1 cellular context compared by ENCODE assay signal in the genomic region with DNA sequence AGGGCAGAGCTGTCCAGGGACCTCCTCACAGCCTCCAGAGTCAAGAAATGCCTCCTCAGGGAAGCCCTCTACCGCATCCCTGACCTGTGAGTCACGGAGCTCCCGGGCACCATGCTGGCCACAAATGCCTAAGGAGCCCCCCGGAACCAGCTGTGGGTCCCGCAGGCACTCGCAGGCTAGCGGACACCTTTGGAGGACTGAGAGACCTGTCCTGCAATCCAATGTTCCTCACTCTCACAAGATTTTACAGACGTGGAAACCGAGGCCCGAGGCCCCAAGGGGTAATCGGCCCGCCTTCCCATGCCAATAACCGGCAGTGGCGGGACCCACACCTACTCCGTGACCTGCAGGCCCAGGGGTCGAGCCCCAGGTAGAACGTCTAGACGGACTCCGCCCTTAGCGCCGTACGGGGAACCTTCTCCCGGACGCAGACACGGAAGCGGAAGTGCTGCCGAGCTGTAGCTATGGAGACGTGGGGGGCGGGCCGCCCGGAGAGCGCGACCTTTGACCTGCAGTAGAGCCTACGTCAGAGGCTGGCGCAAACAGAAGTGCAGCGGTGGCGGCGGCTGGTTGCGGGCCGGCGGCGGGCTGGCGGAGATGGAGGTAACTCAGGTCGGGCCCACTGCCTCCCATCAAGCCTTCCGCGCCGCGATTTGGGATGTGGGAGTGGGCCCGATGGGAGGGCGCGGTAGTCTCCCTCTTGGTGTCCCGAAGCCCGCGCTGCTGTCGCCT.
A peak's percentile ranks its signal among the peaks of the same experiment; 100 is the strongest.
TF ChIP-seq lines count a peak whose summit lies in the region.

A gene with protein sequence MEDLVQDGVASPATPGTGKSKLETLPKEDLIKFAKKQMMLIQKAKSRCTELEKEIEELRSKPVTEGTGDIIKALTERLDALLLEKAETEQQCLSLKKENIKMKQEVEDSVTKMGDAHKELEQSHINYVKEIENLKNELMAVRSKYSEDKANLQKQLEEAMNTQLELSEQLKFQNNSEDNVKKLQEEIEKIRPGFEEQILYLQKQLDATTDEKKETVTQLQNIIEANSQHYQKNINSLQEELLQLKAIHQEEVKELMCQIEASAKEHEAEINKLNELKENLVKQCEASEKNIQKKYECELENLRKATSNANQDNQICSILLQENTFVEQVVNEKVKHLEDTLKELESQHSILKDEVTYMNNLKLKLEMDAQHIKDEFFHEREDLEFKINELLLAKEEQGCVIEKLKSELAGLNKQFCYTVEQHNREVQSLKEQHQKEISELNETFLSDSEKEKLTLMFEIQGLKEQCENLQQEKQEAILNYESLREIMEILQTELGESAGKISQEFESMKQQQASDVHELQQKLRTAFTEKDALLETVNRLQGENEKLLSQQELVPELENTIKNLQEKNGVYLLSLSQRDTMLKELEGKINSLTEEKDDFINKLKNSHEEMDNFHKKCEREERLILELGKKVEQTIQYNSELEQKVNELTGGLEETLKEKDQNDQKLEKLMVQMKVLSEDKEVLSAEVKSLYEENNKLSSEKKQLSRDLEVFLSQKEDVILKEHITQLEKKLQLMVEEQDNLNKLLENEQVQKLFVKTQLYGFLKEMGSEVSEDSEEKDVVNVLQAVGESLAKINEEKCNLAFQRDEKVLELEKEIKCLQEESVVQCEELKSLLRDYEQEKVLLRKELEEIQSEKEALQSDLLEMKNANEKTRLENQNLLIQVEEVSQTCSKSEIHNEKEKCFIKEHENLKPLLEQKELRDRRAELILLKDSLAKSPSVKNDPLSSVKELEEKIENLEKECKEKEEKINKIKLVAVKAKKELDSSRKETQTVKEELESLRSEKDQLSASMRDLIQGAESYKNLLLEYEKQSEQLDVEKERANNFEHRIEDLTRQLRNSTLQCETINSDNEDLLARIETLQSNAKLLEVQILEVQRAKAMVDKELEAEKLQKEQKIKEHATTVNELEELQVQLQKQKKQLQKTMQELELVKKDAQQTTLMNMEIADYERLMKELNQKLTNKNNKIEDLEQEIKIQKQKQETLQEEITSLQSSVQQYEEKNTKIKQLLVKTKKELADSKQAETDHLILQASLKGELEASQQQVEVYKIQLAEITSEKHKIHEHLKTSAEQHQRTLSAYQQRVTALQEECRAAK (N-terminal part only) (plus strand): TSS at position 529 of the 732 bp plus-strand sequence. CDS start 69 bp downstream, at position 598.

TF ChIP-seq in HepG2, 621 proteins besides CTCF, POLR2A, EP300 and RAD21 (continued from another document and continues in another):
- TF ChIP-seq, protein P1, sequence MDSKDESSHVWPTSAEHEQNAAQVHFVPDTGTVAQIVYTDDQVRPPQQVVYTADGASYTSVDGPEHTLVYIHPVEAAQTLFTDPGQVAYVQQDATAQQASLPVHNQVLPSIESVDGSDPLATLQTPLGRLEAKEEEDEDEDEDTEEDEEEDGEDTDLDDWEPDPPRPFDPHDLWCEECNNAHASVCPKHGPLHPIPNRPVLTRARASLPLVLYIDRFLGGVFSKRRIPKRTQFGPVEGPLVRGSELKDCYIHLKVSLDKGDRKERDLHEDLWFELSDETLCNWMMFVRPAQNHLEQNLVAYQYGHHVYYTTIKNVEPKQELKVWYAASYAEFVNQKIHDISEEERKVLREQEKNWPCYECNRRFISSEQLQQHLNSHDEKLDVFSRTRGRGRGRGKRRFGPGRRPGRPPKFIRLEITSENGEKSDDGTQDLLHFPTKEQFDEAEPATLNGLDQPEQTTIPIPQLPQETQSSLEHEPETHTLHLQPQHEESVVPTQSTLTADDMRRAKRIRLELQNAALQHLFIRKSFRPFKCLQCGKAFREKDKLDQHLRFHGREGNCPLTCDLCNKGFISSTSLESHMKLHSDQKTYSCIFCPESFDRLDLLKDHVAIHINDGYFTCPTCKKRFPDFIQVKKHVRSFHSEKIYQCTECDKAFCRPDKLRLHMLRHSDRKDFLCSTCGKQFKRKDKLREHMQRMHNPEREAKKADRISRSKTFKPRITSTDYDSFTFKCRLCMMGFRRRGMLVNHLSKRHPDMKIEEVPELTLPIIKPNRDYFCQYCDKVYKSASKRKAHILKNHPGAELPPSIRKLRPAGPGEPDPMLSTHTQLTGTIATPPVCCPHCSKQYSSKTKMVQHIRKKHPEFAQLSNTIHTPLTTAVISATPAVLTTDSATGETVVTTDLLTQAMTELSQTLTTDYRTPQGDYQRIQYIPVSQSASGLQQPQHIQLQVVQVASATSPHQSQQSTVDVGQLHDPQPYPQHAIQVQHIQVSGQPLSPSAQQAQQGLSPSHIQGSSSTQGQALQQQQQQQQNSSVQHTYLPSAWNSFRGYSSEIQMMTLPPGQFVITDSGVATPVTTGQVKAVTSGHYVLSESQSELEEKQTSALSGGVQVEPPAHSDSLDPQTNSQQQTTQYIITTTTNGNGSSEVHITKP (CRISPR knock-in tag; IDR thresholded peaks at IDR 0.05; ENCODE audit: low read depth): peak; percentile 12; the same call in 1 of the 2 replicates
- TF ChIP-seq MTA1 (CRISPR knock-in tag; IDR thresholded peaks at IDR 0.05; ENCODE audit: borderline replicate concordance) (peak; percentile 90; the same call in 1 of the 2 replicates), NBN (conservative IDR thresholded peaks at IDR 0.05) (no peak), KLF16 (CRISPR knock-in tag; IDR thresholded peaks at IDR 0.05) (peak in 1 of 2 experiments; percentile 83; a peak in 2 of 4 replicates), CBFB (CRISPR knock-in tag; IDR thresholded peaks at IDR 0.05) (no peak; the same call in 1 of the 2 replicates), ZNF883 (CRISPR knock-in tag; IDR thresholded peaks at IDR 0.05; ENCODE audit: not compliant biosample characterization) (peak; percentile 84), NCOA1 (CRISPR knock-in tag; IDR thresholded peaks at IDR 0.05) (no peak; the same call in 1 of the 2 replicates), ARID5B (CRISPR knock-in tag; IDR thresholded peaks at IDR 0.05) (peak; percentile 57), ZNF280D (CRISPR knock-in tag; IDR thresholded peaks at IDR 0.05) (peak; percentile 67; the same call in 1 of the 2 replicates), ZNF558 (CRISPR knock-in tag; IDR thresholded peaks at IDR 0.05; ENCODE audit: borderline replicate concordance) (peak; percentile 96; the same call in 1 of the 2 replicates), THAP8 (CRISPR knock-in tag; IDR thresholded peaks at IDR 0.05; ENCODE audit: borderline replicate concordance) (peak; percentile 77; the same call in 1 of the 2 replicates), ELF4 (CRISPR knock-in tag; IDR thresholded peaks at IDR 0.05; ENCODE audit: borderline replicate concordance) (peak; percentile 100), USF2 (IDR thresholded peaks at IDR 0.05; ENCODE audit: low read depth, low read length) (no peak), USF2 (CRISPR knock-in tag; IDR thresholded peaks at IDR 0.05; ENCODE audit: borderline replicate concordance) (no peak; the same call in 1 of the 2 replicates), ATF7 (IDR thresholded peaks at IDR 0.05) (no peak), ATF7 (CRISPR knock-in tag; IDR thresholded peaks at IDR 0.05) (peak; percentile 78; the same call in 1 of the 2 replicates), ZNF562 (CRISPR knock-in tag; IDR thresholded peaks at IDR 0.05; ENCODE audit: borderline replicate concordance) (no peak), ZSCAN21 (CRISPR knock-in tag; IDR thresholded peaks at IDR 0.05; ENCODE audit: borderline replicate concordance) (peak; percentile 87)
- TF ChIP-seq, protein P2, sequence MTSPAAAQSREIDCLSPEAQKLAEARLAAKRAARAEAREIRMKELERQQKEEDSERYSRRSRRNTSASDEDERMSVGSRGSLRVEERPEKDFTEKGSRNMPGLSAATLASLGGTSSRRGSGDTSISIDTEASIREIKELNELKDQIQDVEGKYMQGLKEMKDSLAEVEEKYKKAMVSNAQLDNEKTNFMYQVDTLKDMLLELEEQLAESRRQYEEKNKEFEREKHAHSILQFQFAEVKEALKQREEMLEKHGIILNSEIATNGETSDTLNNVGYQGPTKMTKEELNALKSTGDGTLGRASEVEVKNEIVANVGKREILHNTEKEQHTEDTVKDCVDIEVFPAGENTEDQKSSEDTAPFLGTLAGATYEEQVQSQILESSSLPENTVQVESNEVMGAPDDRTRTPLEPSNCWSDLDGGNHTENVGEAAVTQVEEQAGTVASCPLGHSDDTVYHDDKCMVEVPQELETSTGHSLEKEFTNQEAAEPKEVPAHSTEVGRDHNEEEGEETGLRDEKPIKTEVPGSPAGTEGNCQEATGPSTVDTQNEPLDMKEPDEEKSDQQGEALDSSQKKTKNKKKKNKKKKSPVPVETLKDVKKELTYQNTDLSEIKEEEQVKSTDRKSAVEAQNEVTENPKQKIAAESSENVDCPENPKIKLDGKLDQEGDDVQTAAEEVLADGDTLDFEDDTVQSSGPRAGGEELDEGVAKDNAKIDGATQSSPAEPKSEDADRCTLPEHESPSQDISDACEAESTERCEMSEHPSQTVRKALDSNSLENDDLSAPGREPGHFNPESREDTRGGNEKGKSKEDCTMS (CRISPR knock-in tag; conservative IDR thresholded peaks at IDR 0.05): no peak
- TF ChIP-seq, protein P3, sequence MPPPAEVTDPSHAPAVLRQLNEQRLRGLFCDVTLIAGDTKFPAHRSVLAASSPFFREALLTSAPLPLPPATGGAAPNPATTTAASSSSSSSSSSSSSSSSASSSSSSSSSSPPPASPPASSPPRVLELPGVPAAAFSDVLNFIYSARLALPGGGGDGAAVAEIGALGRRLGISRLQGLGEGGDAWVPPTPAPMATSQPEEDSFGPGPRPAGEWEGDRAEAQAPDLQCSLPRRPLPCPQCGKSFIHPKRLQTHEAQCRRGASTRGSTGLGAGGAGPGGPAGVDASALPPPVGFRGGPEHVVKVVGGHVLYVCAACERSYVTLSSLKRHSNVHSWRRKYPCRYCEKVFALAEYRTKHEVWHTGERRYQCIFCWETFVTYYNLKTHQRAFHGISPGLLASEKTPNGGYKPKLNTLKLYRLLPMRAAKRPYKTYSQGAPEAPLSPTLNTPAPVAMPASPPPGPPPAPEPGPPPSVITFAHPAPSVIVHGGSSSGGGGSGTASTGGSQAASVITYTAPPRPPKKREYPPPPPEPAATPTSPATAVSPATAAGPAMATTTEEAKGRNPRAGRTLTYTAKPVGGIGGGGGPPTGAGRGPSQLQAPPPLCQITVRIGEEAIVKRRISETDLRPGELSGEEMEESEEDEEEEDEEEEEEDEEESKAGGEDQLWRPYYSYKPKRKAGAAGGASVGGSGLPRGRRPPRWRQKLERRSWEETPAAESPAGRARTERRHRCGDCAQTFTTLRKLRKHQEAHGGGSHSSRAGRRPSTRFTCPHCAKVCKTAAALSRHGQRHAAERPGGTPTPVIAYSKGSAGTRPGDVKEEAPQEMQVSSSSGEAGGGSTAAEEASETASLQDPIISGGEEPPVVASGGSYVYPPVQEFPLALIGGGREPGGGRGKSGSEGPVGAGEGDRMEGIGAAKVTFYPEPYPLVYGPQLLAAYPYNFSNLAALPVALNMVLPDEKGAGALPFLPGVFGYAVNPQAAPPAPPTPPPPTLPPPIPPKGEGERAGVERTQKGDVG (CRISPR knock-in tag; IDR thresholded peaks at IDR 0.05; ENCODE audit: borderline replicate concordance): no peak
